In genomic region chr5:141664733-141665461, GRCh38 we compare ENCODE assay signal across 8 cellular contexts. TPM values are rescaled to one million over a fixed set of nuclear protein-coding genes. Genes with fewer than 3 reads are reported as not detected.
DNase-seq lines count a peak whose midpoint lies in the region; ATAC-seq, FAIRE-seq and TF ChIP-seq lines count a peak whose summit lies in the region.

No MANE protein-coding gene starts in this region.

- 17 to 23% methylated on average over 13 of the region's 13 CpGs for WGBS in pancreas, 2 donors
- WGBS in upper lobe of left lung, 2 donors = 21 to 38% methylated on average over 6 to 8 of the region's 13 CpGs

- H3K27ac ChIP-seq in pancreas (no peak overlapping the region), upper lobe of left lung (no peak overlapping the region)

- H3K27ac Mint-ChIP-seq in activated T-helper 1 cell treated with anti-CD3 and anti-CD28 coated beads, Interleukin-12 subunit alpha, Interleukin-12 subunit beta, Interleukin-2, Interleukin-4 antibody, amounts not matched to agents 30 ng/mL and 10 ng/mL and 1 ng/mL, durations not matched to agents 14 hours and 24 hours and 36 hours = no peak overlapping the region

- no peaks in the 10 kb centered on the region for H3K9me3 ChIP-seq in pancreas
- no peaks in the 10 kb centered on the region for H3K9me3 ChIP-seq in upper lobe of left lung

- no peaks in the 10 kb centered on the region for H3K36me3 ChIP-seq in pancreas
- H3K36me3 ChIP-seq in upper lobe of left lung = peaks cover 8 to 71% (median 17%) of the 10 kb centered on the region in 4 donors

- intact Hi-C loops in activated T-helper 1 cell treated with anti-CD3 and anti-CD28 coated beads, Interleukin-12 subunit alpha, Interleukin-12 subunit beta, Interleukin-2, Interleukin-4 antibody, amounts not matched to agents 30 ng/mL and 10 ng/mL and 1 ng/mL, durations not matched to agents 14 hours and 24 hours and 36 hours (cut with micrococcal nuclease) = loop anchor here (1.0 to 10.0 kb wide), 9 partner anchors 14 to 1050 kb away; partner anchors contain the start of gene FCHSD1
- intact Hi-C loops in pancreas (cut with DNase I) = no loop called here

- FAIRE-seq in RCC 7860 (lab: Jason Lieb, UNC) (no peak), pancreas (lab: Jason Lieb, UNC) (no peak)

- peak; percentile 95 for TF ChIP-seq CTCF in foreskin fibroblast (IDR thresholded peaks at IDR 0.05; ENCODE audit: low read depth, low read length)
- TF ChIP-seq CTCF in pancreas (IDR thresholded peaks at IDR 0.05) = peak; percentile 82 to 95 (median 94)
- peak; percentile 85 to 93 (median 88) for TF ChIP-seq CTCF in upper lobe of left lung (IDR thresholded peaks at IDR 0.05)

- no peak for TF ChIP-seq POLR2A in upper lobe of left lung (IDR thresholded peaks at IDR 0.05)

- H3K4me1 Mint-ChIP-seq in activated T-helper 1 cell treated with anti-CD3 and anti-CD28 coated beads, Interleukin-12 subunit alpha, Interleukin-12 subunit beta, Interleukin-2, Interleukin-4 antibody, amounts not matched to agents 30 ng/mL and 10 ng/mL and 1 ng/mL, durations not matched to agents 14 hours and 24 hours and 36 hours (ENCODE audit: low read depth) = no peaks in the 10 kb centered on the region

- H3K27me3 Mint-ChIP-seq in activated T-helper 1 cell treated with anti-CD3 and anti-CD28 coated beads, Interleukin-12 subunit alpha, Interleukin-12 subunit beta, Interleukin-2, Interleukin-4 antibody, amounts not matched to agents 30 ng/mL and 10 ng/mL and 1 ng/mL, durations not matched to agents 14 hours and 24 hours and 36 hours (ENCODE audit: insufficient read depth) = peaks cover 2% of the 10 kb centered on the region

- H3K4me3 Mint-ChIP-seq in activated T-helper 1 cell treated with anti-CD3 and anti-CD28 coated beads, Interleukin-12 subunit alpha, Interleukin-12 subunit beta, Interleukin-2, Interleukin-4 antibody, amounts not matched to agents 30 ng/mL and 10 ng/mL and 1 ng/mL, durations not matched to agents 14 hours and 24 hours and 36 hours = no peak overlapping the region

- H3K27me3 ChIP-seq in pancreas (no peaks in the 10 kb centered on the region), upper lobe of left lung (no peaks in the 10 kb centered on the region)

- ATAC-seq in GM21367 (IDR thresholded peaks at IDR 0.05; ENCODE audit: unreplicated experiment) (peak; percentile 85), pancreas (peak; percentile 94 to 100 (median 97)), upper lobe of left lung (ENCODE audit: low FRiP score in 2 of 2) (peak; percentile 87 to 91)

- TF ChIP-seq EP300 in upper lobe of left lung (IDR thresholded peaks at IDR 0.05) = no peak

- DNase-seq in DMS53 treated with DMSO at 0.1 percent for 48 hours (lab: John Stamatoyannopoulos, UW; ENCODE audit: unreplicated experiment) (peak; percentile 51), HK-2 (ENCODE audit: unreplicated experiment) (peak; percentile 68), RCC 7860 (ENCODE audit: low spot score) (peak; percentile 48), foreskin fibroblast (peak; percentile 50 to 84), pancreas (peak; percentile 79 to 91 (median 90)), upper lobe of left lung (peak; percentile 81 to 86)
- peak; percentile 59 for DNase-seq in activated T-helper 1 cell treated with anti-CD3 and anti-CD28 coated beads, Interleukin-12 subunit alpha, Interleukin-12 subunit beta, Interleukin-2, Interleukin-4 antibody, amounts not matched to agents 30 ng/mL and 10 ng/mL and 1 ng/mL, durations not matched to agents 14 hours and 24 hours and 36 hours (ENCODE audit: low spot score)

- H3K9me3 Mint-ChIP-seq in activated T-helper 1 cell treated with anti-CD3 and anti-CD28 coated beads, Interleukin-12 subunit alpha, Interleukin-12 subunit beta, Interleukin-2, Interleukin-4 antibody, amounts not matched to agents 30 ng/mL and 10 ng/mL and 1 ng/mL, durations not matched to agents 14 hours and 24 hours and 36 hours = no peaks in the 10 kb centered on the region

- peaks cover 4% of the 10 kb centered on the region for H3K36me3 Mint-ChIP-seq in activated T-helper 1 cell treated with anti-CD3 and anti-CD28 coated beads, Interleukin-12 subunit alpha, Interleukin-12 subunit beta, Interleukin-2, Interleukin-4 antibody, amounts not matched to agents 30 ng/mL and 10 ng/mL and 1 ng/mL, durations not matched to agents 14 hours and 24 hours and 36 hours (ENCODE audit: low read depth)

- peaks cover 0 to 4% (median 0%) of the 10 kb centered on the region in 3 donors for H3K4me1 ChIP-seq in pancreas
- peaks cover 3 to 9% (median 5%) of the 10 kb centered on the region in 4 donors for H3K4me1 ChIP-seq in upper lobe of left lung

- no peak overlapping the region for H3K4me3 ChIP-seq in foreskin fibroblast (ENCODE audit: low read depth in 1 of 2, low read length in 2 of 2)
- H3K4me3 ChIP-seq in pancreas = no peak overlapping the region
- H3K4me3 ChIP-seq in upper lobe of left lung = no peak overlapping the region

RNA-seq across cellular contexts. Expression of gene FCHSD1, which starts 13.7 kb away (rescaled TPM):
- 37.0 and 37.1 TPM in 2 replicates for total RNA-seq in activated T-helper 1 cell treated with anti-CD3 and anti-CD28 coated beads, Interleukin-12 subunit alpha, Interleukin-12 subunit beta, Interleukin-2, Interleukin-4 antibody, amounts not matched to agents 30 ng/mL and 10 ng/mL and 1 ng/mL, durations not matched to agents 14 hours and 24 hours and 36 hours
- 10 to 100 TPM in 1 of 6 donors, 1 to 10 TPM in 5; 4.8 to 18.3 (median 7.7) TPM for total RNA-seq in pancreas
- polyA plus RNA-seq in pancreas = 10 to 100 TPM; 20.0 to 22.4 TPM
- 100 to 1,000 TPM in 1 of 6 donors, 10 to 100 TPM in 5; 10.2 to 106 (median 32.7) TPM for total RNA-seq in upper lobe of left lung

RNA-seq across cellular contexts. Expression of gene ARAP3, which starts 17.1 kb away (rescaled TPM):
- 7.1 and 7.2 TPM in 2 replicates for total RNA-seq in activated T-helper 1 cell treated with anti-CD3 and anti-CD28 coated beads, Interleukin-12 subunit alpha, Interleukin-12 subunit beta, Interleukin-2, Interleukin-4 antibody, amounts not matched to agents 30 ng/mL and 10 ng/mL and 1 ng/mL, durations not matched to agents 14 hours and 24 hours and 36 hours
- total RNA-seq in pancreas = 1 to 10 TPM; 1.2 to 4.9 (median 1.8) TPM
- polyA plus RNA-seq in pancreas = 10 to 100 TPM in 1 of 2 donors, 1 to 10 TPM in 1; 6.2 to 11.9 TPM
- 10 to 100 TPM; 10.1 to 43.0 (median 27.7) TPM for total RNA-seq in upper lobe of left lung

RNA-seq across cellular contexts. Expression of gene RELL2, which starts 28.1 kb away (rescaled TPM):
- total RNA-seq in activated T-helper 1 cell treated with anti-CD3 and anti-CD28 coated beads, Interleukin-12 subunit alpha, Interleukin-12 subunit beta, Interleukin-2, Interleukin-4 antibody, amounts not matched to agents 30 ng/mL and 10 ng/mL and 1 ng/mL, durations not matched to agents 14 hours and 24 hours and 36 hours = 19.3 and 19.5 TPM in 2 replicates
- total RNA-seq in pancreas (1 to 10 TPM in 3 of 6 donors, under 1 TPM in 3; 0.67 to 2.2 (median 1.1) TPM), upper lobe of left lung (1 to 10 TPM; 2.6 to 9.4 (median 6.5) TPM)
- 1 to 10 TPM; 7.1 to 9.0 TPM for polyA plus RNA-seq in pancreas

RNA-seq across cellular contexts. Expression of gene HDAC3, which starts 28.2 kb away (rescaled TPM):
- 83.1 and 87.2 TPM in 2 replicates for total RNA-seq in activated T-helper 1 cell treated with anti-CD3 and anti-CD28 coated beads, Interleukin-12 subunit alpha, Interleukin-12 subunit beta, Interleukin-2, Interleukin-4 antibody, amounts not matched to agents 30 ng/mL and 10 ng/mL and 1 ng/mL, durations not matched to agents 14 hours and 24 hours and 36 hours
- total RNA-seq in pancreas = 10 to 100 TPM; 17.8 to 28.5 (median 26.0) TPM
- 10 to 100 TPM; 30.5 to 68.9 TPM for polyA plus RNA-seq in pancreas
- 10 to 100 TPM; 37.2 to 76.5 (median 47.6) TPM for total RNA-seq in upper lobe of left lung

RNA-seq across cellular contexts. Expression of gene DIAPH1, which starts 46.1 kb away (rescaled TPM):
- total RNA-seq in activated T-helper 1 cell treated with anti-CD3 and anti-CD28 coated beads, Interleukin-12 subunit alpha, Interleukin-12 subunit beta, Interleukin-2, Interleukin-4 antibody, amounts not matched to agents 30 ng/mL and 10 ng/mL and 1 ng/mL, durations not matched to agents 14 hours and 24 hours and 36 hours = 221 and 234 TPM in 2 replicates
- total RNA-seq in pancreas (10 to 100 TPM; 41.1 to 72.7 (median 61.0) TPM), upper lobe of left lung (100 to 1,000 TPM in 5 of 6 donors, 10 to 100 TPM in 1; 96.4 to 175 (median 133) TPM)
- 10 to 100 TPM; 28.9 to 41.2 TPM for polyA plus RNA-seq in pancreas
